Comparison of ENCODE assay signal across 23 cellular contexts in the genomic region with DNA sequence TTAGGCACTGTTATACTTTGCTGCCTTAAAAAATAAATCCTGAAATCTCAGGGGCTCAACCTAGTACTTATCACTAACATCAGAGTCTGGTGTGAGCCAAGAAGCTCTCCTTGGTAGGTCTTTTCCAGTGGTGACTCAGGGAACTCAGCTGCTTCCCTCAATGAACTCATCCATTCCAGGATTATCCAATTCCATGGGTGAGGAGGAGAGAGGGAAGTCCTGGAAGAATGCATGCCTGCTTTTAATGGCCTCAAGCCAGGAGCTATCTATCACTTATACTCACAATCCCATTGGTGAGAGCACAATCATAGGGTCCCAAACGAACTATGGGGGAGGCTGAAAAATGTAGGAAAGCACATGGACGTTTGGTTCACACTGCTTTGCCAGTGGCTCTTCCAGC.
DNase-seq lines count a peak whose midpoint lies in the region; ATAC-seq and TF ChIP-seq lines count a peak whose summit lies in the region.
"Had no signal": no experiment of that assay in that cellular context is flagged by ENCODE, and none has a peak within 500 bp of the region (broad histone marks: within the 10 kb centered on the region; RNA-seq: fewer than 3 reads in every experiment).

No MANE protein-coding gene starts in this region.

- ATAC-seq in GM21723 (IDR thresholded peaks at IDR 0.05; ENCODE audit: unreplicated experiment) (no peak), GM19455 (IDR thresholded peaks at IDR 0.05; ENCODE audit: unreplicated experiment) (no peak), HG02938 (IDR thresholded peaks at IDR 0.05; ENCODE audit: unreplicated experiment) (no peak)
- ATAC-seq: activated naive CD4-positive, alpha-beta T cell treated with anti-CD3 and anti-CD28 coated beads, Interleukin-2, amount 50 U/mL, for 72 hours; effector memory CD8-positive, alpha-beta T cell; naive thymus-derived CD8-positive, alpha-beta T cell; Right ventricle myocardium inferior; T-cell had no signal

- H3K79me2 ChIP-seq in mammary epithelial cell (ENCODE audit: insufficient read depth, low read length), result no peaks in the 10 kb centered on the region

- H3K27me3 Mint-ChIP-seq in activated naive CD4-positive, alpha-beta T cell treated with anti-CD3 and anti-CD28 coated beads, Interleukin-2, amount 10 ng/mL, durations not matched to agents 7 days and 5 days, result peaks cover 25% of the 10 kb centered on the region

- H3K4me1 Mint-ChIP-seq in activated naive CD4-positive, alpha-beta T cell treated with anti-CD3 and anti-CD28 coated beads, Interleukin-2, amount 10 ng/mL, durations not matched to agents 7 days and 5 days, result no peaks in the 10 kb centered on the region
- H3K4me1 Mint-ChIP-seq: T-cell had no signal

- H3K27me3 ChIP-seq in mammary epithelial cell (ENCODE audit: insufficient read depth, low read length), result no peaks in the 10 kb centered on the region
- H3K27me3 ChIP-seq: tibial artery had no signal

- H4K20me1 ChIP-seq in mammary epithelial cell (ENCODE audit: insufficient read depth, low read length), result no peaks in the 10 kb centered on the region

- H3K4me3 ChIP-seq in mammary epithelial cell (replicated peaks in 1 of 3; ENCODE audit: insufficient read depth in 1 of 3, low read depth in 2 of 3, low read length in 3 of 3), result no peak overlapping the region
- H3K4me3 ChIP-seq: tibial artery had no signal

- H3K9me3 Mint-ChIP-seq in activated naive CD4-positive, alpha-beta T cell treated with anti-CD3 and anti-CD28 coated beads, Interleukin-2, amount 10 ng/mL, durations not matched to agents 7 days and 5 days, result no peaks in the 10 kb centered on the region
- H3K9me3 Mint-ChIP-seq: activated naive CD4-positive, alpha-beta T cell treated with anti-CD3 and anti-CD28 coated beads, Interleukin-2, amount 50 U/mL, for 72 hours; effector memory CD8-positive, alpha-beta T cell; T-cell had no signal

- CTCF ChIA-PET in mammary epithelial cell (lab: Charles Lee; ENCODE audit: low non-redundant PET), result no interaction called here
- CTCF ChIA-PET in activated naive CD4-positive, alpha-beta T cell treated with anti-CD3 and anti-CD28 coated beads, Interleukin-2, amount 10 ng/mL, durations not matched to agents 7 days and 5 days (lab: Charles Lee), result no interaction called here

- DNase-seq in A172 (ENCODE audit: low spot score) (peak; percentile 27), HT1080 (ENCODE audit: low read depth) (peak; percentile 64), mammary epithelial cell (peak; percentile 2), kidney tubule cell (ENCODE audit: low spot score) (peak; percentile 72)
- DNase-seq in activated naive CD4-positive, alpha-beta T cell treated with anti-CD3 and anti-CD28 coated beads, Interleukin-2, amount 10 ng/mL, durations not matched to agents 7 days and 5 days, result no peak
- DNase-seq: activated CD4-positive, alpha-beta T cell treated with anti-CD3 and anti-CD28 coated beads, Interleukin-2, amount 50 U/mL, for 4 hours; activated T-cell treated with anti-CD3 and anti-CD28 coated beads, Interleukin-2, amount 50 U/mL, for 1 hour; DND-41; effector memory CD8-positive, alpha-beta T cell; foreskin melanocyte; MV-4-11; naive thymus-derived CD8-positive, alpha-beta T cell; NCI-H2081; NCI-H524; small intestine; T-cell; tibial artery had no signal

- H3K36me3 ChIP-seq in mammary epithelial cell (ENCODE audit: insufficient read depth, low read length), result no peaks in the 10 kb centered on the region
- H3K36me3 ChIP-seq: tibial artery had no signal

- no peak for TF ChIP-seq CTCF in mammary epithelial cell (conservative IDR thresholded peaks at IDR 0.05 in 1 of 2, IDR thresholded peaks at IDR 0.05 in 1 of 2; ENCODE audit: extremely low read depth in 1 of 2, insufficient read depth in 1 of 2, low read depth in 1 of 2, low read length in 2 of 2)

- BruUV-seq in mammary epithelial cell (replicated peaks; lab: Mats Ljungman, UMichigan), result no TSS peak

- H3K9ac ChIP-seq in mammary epithelial cell (ENCODE audit: insufficient read depth, low read length), result no peak overlapping the region

- no peak overlapping the region for H3K27ac Mint-ChIP-seq in activated naive CD4-positive, alpha-beta T cell treated with anti-CD3 and anti-CD28 coated beads, Interleukin-2, amount 10 ng/mL, durations not matched to agents 7 days and 5 days
- H3K27ac Mint-ChIP-seq: activated naive CD4-positive, alpha-beta T cell treated with anti-CD3 and anti-CD28 coated beads, Interleukin-2, amount 50 U/mL, for 72 hours; CD14-positive monocyte; effector memory CD8-positive, alpha-beta T cell; T-cell had no signal

- dilution Hi-C loops in mammary epithelial cell (cut with HindIII; ENCODE audit: low sequenced_read_pairs), result no loop called here

- no peaks in the 10 kb centered on the region for H3K9me3 ChIP-seq in mammary epithelial cell (replicated peaks; ENCODE audit: insufficient read depth, low read length)
- H3K9me3 ChIP-seq: tibial artery had no signal

- no peak overlapping the region for H2AFZ ChIP-seq in mammary epithelial cell (ENCODE audit: low read depth, low read length)

- WGBS in mammary epithelial cell (ENCODE audit: low coverage, missing lambda C conversion rate), result 9% methylated on average over 2 of the region's 2 CpGs

- H3K27ac ChIP-seq in mammary epithelial cell (ENCODE audit: insufficient read depth, low read depth, low read length), result no peak overlapping the region
- H3K27ac ChIP-seq: tibial artery had no signal

- H3K36me3 Mint-ChIP-seq in activated naive CD4-positive, alpha-beta T cell treated with anti-CD3 and anti-CD28 coated beads, Interleukin-2, amount 10 ng/mL, durations not matched to agents 7 days and 5 days, result no peaks in the 10 kb centered on the region
- H3K36me3 Mint-ChIP-seq: activated naive CD4-positive, alpha-beta T cell treated with anti-CD3 and anti-CD28 coated beads, Interleukin-2, amount 50 U/mL, for 72 hours; CD14-positive monocyte; T-cell had no signal

- intact Hi-C loops in mammary epithelial cell (cut with micrococcal nuclease), result no loop called here

- in situ Hi-C loops in mammary epithelial cell (cut with MboI; ENCODE audit: low sequenced_read_pairs in 2 of 2), result no loop called here

- H3K4me1 ChIP-seq in mammary epithelial cell (ENCODE audit: insufficient read depth, low read length), result no peaks in the 10 kb centered on the region
- H3K4me1 ChIP-seq: tibial artery had no signal

- H3K4me2 ChIP-seq in mammary epithelial cell (ENCODE audit: insufficient read depth, low read depth, low read length), result no peak overlapping the region

- H3K4me3 Mint-ChIP-seq in activated naive CD4-positive, alpha-beta T cell treated with anti-CD3 and anti-CD28 coated beads, Interleukin-2, amount 10 ng/mL, durations not matched to agents 7 days and 5 days, result no peak overlapping the region
- H3K4me3 Mint-ChIP-seq: CD14-positive monocyte; effector memory CD8-positive, alpha-beta T cell; naive thymus-derived CD8-positive, alpha-beta T cell; T-cell had no signal
